8 cellular contexts compared by ENCODE assay signal in the genomic region with DNA sequence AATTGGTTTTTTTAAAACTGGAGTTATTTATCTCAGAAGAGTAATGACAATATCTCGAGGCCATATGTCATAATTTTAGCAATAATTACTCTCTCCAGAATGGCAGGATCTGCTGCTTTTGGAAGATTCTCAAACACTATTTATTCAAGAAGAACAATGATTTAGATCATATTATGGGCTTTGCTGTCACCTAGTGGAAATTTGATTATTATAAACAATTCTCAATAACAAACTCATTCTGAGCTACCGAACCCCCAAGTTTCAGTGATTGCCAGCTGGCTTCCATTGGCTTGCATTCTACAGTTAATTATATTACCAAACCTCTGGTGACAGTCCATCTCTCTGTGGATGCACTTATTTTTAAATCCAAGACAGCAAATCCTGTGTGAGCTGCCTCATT. TPM values are rescaled to one million over a fixed set of nuclear protein-coding genes. Genes with fewer than 3 reads are reported as not detected.
DNase-seq lines count a peak whose midpoint lies in the region; ATAC-seq and TF ChIP-seq lines count a peak whose summit lies in the region.

No MANE protein-coding gene starts in this region.

- no peaks in the 10 kb centered on the region for H3K9me3 ChIP-seq in Panc1 (ENCODE audit: control insufficient read depth, insufficient read depth, low read depth, low read length)

- H3K4me1 ChIP-seq in Panc1 (ENCODE audit: control insufficient read depth, insufficient read depth, low read length), result no peaks in the 10 kb centered on the region

- H3K4me1 Mint-ChIP-seq in HFFc6 (ENCODE audit: low read depth), result no peaks in the 10 kb centered on the region
- no peaks in the 10 kb centered on the region for H3K4me1 Mint-ChIP-seq in activated naive CD8-positive, alpha-beta T cell treated with anti-CD3 and anti-CD28 coated beads, Interleukin-2, amount 50 U/mL, for 24 hours

- H3K4me3 Mint-ChIP-seq in HFFc6, result no peak overlapping the region
- H3K4me3 Mint-ChIP-seq in activated naive CD8-positive, alpha-beta T cell treated with anti-CD3 and anti-CD28 coated beads, Interleukin-2, amount 50 U/mL, for 24 hours, result no peak overlapping the region

- peaks cover 1% of the 10 kb centered on the region for H3K27me3 Mint-ChIP-seq in HFFc6 (ENCODE audit: insufficient read depth)
- H3K27me3 Mint-ChIP-seq in activated naive CD8-positive, alpha-beta T cell treated with anti-CD3 and anti-CD28 coated beads, Interleukin-2, amount 50 U/mL, for 24 hours, result peaks cover 2% of the 10 kb centered on the region

- H3K36me3 Mint-ChIP-seq in HFFc6 (ENCODE audit: low read depth), result no peaks in the 10 kb centered on the region
- no peaks in the 10 kb centered on the region for H3K36me3 Mint-ChIP-seq in activated naive CD8-positive, alpha-beta T cell treated with anti-CD3 and anti-CD28 coated beads, Interleukin-2, amount 50 U/mL, for 24 hours (ENCODE audit: low read depth)

- peaks cover 9% of the 10 kb centered on the region for H3K27me3 ChIP-seq in Panc1 (ENCODE audit: control insufficient read depth, insufficient read depth, low read length)

- H3K36me3 ChIP-seq in Panc1 (ENCODE audit: control insufficient read depth, insufficient read depth, low read length), result no peaks in the 10 kb centered on the region

- no peak overlapping the region for H3K27ac Mint-ChIP-seq in HFFc6
- H3K27ac Mint-ChIP-seq in activated naive CD8-positive, alpha-beta T cell treated with anti-CD3 and anti-CD28 coated beads, Interleukin-2, amount 50 U/mL, for 24 hours, result no peak overlapping the region

- no peak; the same call in 1 of the 2 replicates for ATAC-seq in Panc1
- ATAC-seq in GM21737 (IDR thresholded peaks at IDR 0.05; ENCODE audit: unreplicated experiment), result no peak
- ATAC-seq in activated naive CD8-positive, alpha-beta T cell treated with anti-CD3 and anti-CD28 coated beads, Interleukin-2, amount 50 U/mL, for 24 hours, result no peak
- ATAC-seq in HG03045 (IDR thresholded peaks at IDR 0.05; ENCODE audit: unreplicated experiment), result no peak

- CTCF ChIA-PET in Panc1 (lab: Charles Lee), result interaction anchor here (1.1 kb wide), 1 partner anchor 92 kb away, joined by 3 read pairs; no protein-coding TSS in a partner anchor

- in situ Hi-C loops in Panc1 (cut with HindIII; ENCODE audit: low pct_unique_long_range_greater_than_20kb, low sequenced_read_pairs), result no loop called here

- DNase-seq in AG20443 (ENCODE audit: low spot score), result peak; percentile 23
- DNase-seq in HFFc6, result peak; percentile 26
- no peak for DNase-seq in Panc1 (ENCODE audit: low read depth, low spot score)
- DNase-seq in hepatic stellate cell (ENCODE audit: low spot score), result peak; percentile 19
- no peak for DNase-seq in activated CD4-positive, alpha-beta T cell treated with anti-CD3 and anti-CD28 coated beads, Interleukin-2, amount 50 U/mL, for 1 hour
- no peak for DNase-seq in activated naive CD8-positive, alpha-beta T cell treated with anti-CD3 and anti-CD28 coated beads, Interleukin-2, amount 50 U/mL, for 24 hours

- no peak overlapping the region for H3K27ac ChIP-seq in Panc1 (ENCODE audit: low read length)

- H3K9me3 Mint-ChIP-seq in HFFc6, result no peaks in the 10 kb centered on the region
- no peaks in the 10 kb centered on the region for H3K9me3 Mint-ChIP-seq in activated naive CD8-positive, alpha-beta T cell treated with anti-CD3 and anti-CD28 coated beads, Interleukin-2, amount 50 U/mL, for 24 hours

- intact Hi-C loops in Panc1 (cut with micrococcal nuclease; ENCODE audit: unreplicated experiment), result loop anchor here (2.0 kb wide), 1 partner anchor 285 kb away; no protein-coding TSS in a partner anchor

- peak; percentile 75 for TF ChIP-seq CTCF in HFFc6 (IDR thresholded peaks at IDR 0.05)
- peak; percentile 64 for TF ChIP-seq CTCF in Panc1 (IDR thresholded peaks at IDR 0.05)

- POLR2A ChIA-PET in Panc1 (lab: Charles Lee), result no interaction called here

- no peak overlapping the region for H3K4me3 ChIP-seq in Panc1 (ENCODE audit: low read depth in 2 of 2, low read length in 2 of 2)

- BruUV-seq in Panc1 (replicated peaks; lab: Mats Ljungman, UMichigan), result no TSS peak

RNA-seq across cellular contexts. Expression of a gene that starts 27.9 kb away (rescaled TPM):
- total RNA-seq in HFFc6 (2021; fragmentation: NEBNext Ultra II Directional; extraction: Animal tissue kit (Norgen Biotek cat#: 25700)), result 10 to 100 TPM; 10.6 to 18.5 (median 13.7) TPM
- total RNA-seq in Panc1 (2021; ENCODE audit: unreplicated experiment), result 30.3 TPM
- polyA plus RNA-seq in Panc1 (2012; ENCODE audit: insufficient read length), result 19.8 TPM

Comparison
In these comparisons a context has a peak if more than half of its experiments do, and no peak if none do; other contexts are left out.
1. DNase-seq: peak in AG20443 (single experiment), HFFc6 (single experiment) and hepatic stellate cell (single experiment); none in Panc1 (single experiment), activated CD4-positive, alpha-beta T cell treated with anti-CD3 and anti-CD28 coated beads, Interleukin-2, amount 50 U/mL, for 1 hour (single experiment) and activated naive CD8-positive, alpha-beta T cell treated with anti-CD3 and anti-CD28 coated beads, Interleukin-2, amount 50 U/mL, for 24 hours (single experiment).